ENCODE assay signal across 29 cellular contexts in genomic region chr3:65814883-65815578, GRCh38.
"Had no signal": no experiment of that assay in that cellular context is flagged by ENCODE, and none has a peak within 500 bp of the region (broad histone marks: within the 10 kb centered on the region; RNA-seq: fewer than 3 reads in every experiment).

No MANE protein-coding gene starts in this region.

- H3K27ac Mint-ChIP-seq: activated B cell treated with CpG ODN at 0.5 μM for 24 hours; activated CD8-positive, alpha-beta T cell treated with anti-CD3 and anti-CD28 coated beads for 36 hours; activated T-helper 17 cell treated with anti-CD3 and anti-CD28 coated beads, Interleukin-2, amount 50 U/mL, for 72 hours; endodermal cell; immature natural killer cell; T-helper 17 cell had no signal

- H3K9me3 Mint-ChIP-seq: activated B cell treated with CpG ODN at 0.5 μM for 24 hours; activated CD8-positive, alpha-beta T cell treated with anti-CD3 and anti-CD28 coated beads for 36 hours; activated T-cell treated with anti-CD3 and anti-CD28 coated beads, Interleukin-2, amount 50 U/mL, for 4 hours; endodermal cell had no signal

- H3K4me1 Mint-ChIP-seq: activated B cell treated with CpG ODN at 0.5 μM for 24 hours; activated T-helper 17 cell treated with anti-CD3 and anti-CD28 coated beads, Interleukin-2, amount 50 U/mL, for 72 hours; immature natural killer cell; T-helper 17 cell had no signal

- H3K4me1 ChIP-seq: lower lobe of right lung, parathyroid adenoma, testis, transverse colon had no signal

- H3K27me3 ChIP-seq: brain microvascular endothelial cell, right atrium auricular region, spleen, testis, transverse colon had no signal

- H3K4me3 Mint-ChIP-seq: activated B cell treated with CpG ODN at 0.5 μM for 24 hours; activated CD8-positive, alpha-beta T cell treated with anti-CD3 and anti-CD28 coated beads for 36 hours; activated T-cell treated with anti-CD3 and anti-CD28 coated beads, Interleukin-2, amount 50 U/mL, for 4 hours; activated T-helper 17 cell treated with anti-CD3 and anti-CD28 coated beads, Interleukin-2, amount 50 U/mL, for 72 hours; endodermal cell; immature natural killer cell; T-helper 17 cell had no signal

- H3K4me3 ChIP-seq: lower lobe of right lung, psoas muscle, right atrium auricular region, spleen, testis, transverse colon had no signal

- H2AFZ ChIP-seq: parathyroid adenoma had no signal

- H3K27me3 Mint-ChIP-seq: activated B cell treated with CpG ODN at 0.5 μM for 24 hours; activated CD8-positive, alpha-beta T cell treated with anti-CD3 and anti-CD28 coated beads for 36 hours; activated T-helper 17 cell treated with anti-CD3 and anti-CD28 coated beads, Interleukin-2, amount 50 U/mL, for 72 hours had no signal

- H3K36me3 Mint-ChIP-seq: immature natural killer cell had no signal

- H3K36me3 ChIP-seq: brain microvascular endothelial cell, lower lobe of right lung, right atrium auricular region, spleen, transverse colon had no signal

- H3K27ac ChIP-seq: brain microvascular endothelial cell, lower lobe of right lung, parathyroid adenoma, psoas muscle, right atrium auricular region, spleen, testis, transverse colon had no signal

- H3K9ac ChIP-seq: parathyroid adenoma had no signal

- DNase-seq: activated B cell treated with CpG ODN at 0.5 μM for 24 hours; activated CD4-positive, alpha-beta T cell treated with anti-CD3 and anti-CD28 coated beads, Interleukin-2, amount 50 U/mL, for 1 hour; activated CD8-positive, alpha-beta T cell treated with anti-CD3 and anti-CD28 coated beads for 36 hours; activated gamma-delta T cell treated with Interleukin-2 at 50 U/mL for 16 hours; activated naive CD4-positive, alpha-beta T cell treated with anti-CD3 and anti-CD28 coated beads, Interleukin-2, amount 50 U/mL, for 16 hours; activated T-cell treated with anti-CD3 and anti-CD28 coated beads, Interleukin-2, amount 50 U/mL, for 4 hours; amniotic stem cell; brain microvascular endothelial cell; caudate nucleus; endodermal cell; foreskin fibroblast; head of caudate nucleus; hippocampal formation; immature natural killer cell; lower lobe of right lung; nucleus accumbens; psoas muscle; spleen; stimulated activated naive CD4-positive, alpha-beta T cell treated with Interleukin-2 at 50 U/mL for 16 hours; SW 1271; T-helper 17 cell; T1000; testis; transverse colon had no signal

- H3K79me2 ChIP-seq: parathyroid adenoma had no signal

- H3K9me3 ChIP-seq: lower lobe of right lung, psoas muscle, right atrium auricular region, spleen, testis, transverse colon had no signal

- ATAC-seq: activated CD8-positive, alpha-beta T cell treated with anti-CD3 and anti-CD28 coated beads for 36 hours; activated T-cell treated with anti-CD3 and anti-CD28 coated beads, Interleukin-2, amount 50 U/mL, for 4 hours; activated T-helper 17 cell treated with anti-CD3 and anti-CD28 coated beads, Interleukin-2, amount 50 U/mL, for 72 hours; esophagus mucosa; left lobe of liver; psoas muscle; T-helper 17 cell had no signal
